Comparison of ENCODE assay signal across 16 cellular contexts in genomic region chr11:72983560-72983959, GRCh38.
A peak's percentile ranks its signal among the peaks of the same experiment; 100 is the strongest.
DNase-seq lines count a peak whose midpoint lies in the region; ATAC-seq, FAIRE-seq and TF ChIP-seq lines count a peak whose summit lies in the region.
"Had no signal": no experiment of that assay in that cellular context is flagged by ENCODE, and none has a peak within 500 bp of the region (broad histone marks: within the 10 kb centered on the region; RNA-seq: fewer than 3 reads in every experiment).

No MANE protein-coding gene starts in this region.

- H3K27ac ChIP-seq in K562 (ENCODE audit: extremely low read depth, low read depth, low read length) (no peak overlapping the region), small intestine (ENCODE audit: low read depth in 1 of 2, low read length in 1 of 2) (no peak overlapping the region)
- H3K27ac ChIP-seq: BLaER1, GM23248 had no signal

- TF ChIP-seq EP300 in K562 (IDR thresholded peaks at IDR 0.05; ENCODE audit: low read length): no peak

- no peak overlapping the region for H3K4me3 ChIP-seq in K562
- H3K4me3 ChIP-seq in small intestine (ENCODE audit: low read depth in 1 of 2, low read length in 2 of 2): no peak overlapping the region
- H3K4me3 ChIP-seq: BLaER1, GM23248, HAP-1 had no signal

- H3K4me2 ChIP-seq in K562 (ENCODE audit: insufficient read depth, low read length): no peak overlapping the region
- H3K4me2 ChIP-seq: BLaER1 had no signal

- H3K9me3 Mint-ChIP-seq in activated CD4-positive, alpha-beta T cell treated with anti-CD3 and anti-CD28 coated beads for 36 hours (ENCODE audit: low read depth): no peaks in the 10 kb centered on the region
- H3K9me3 Mint-ChIP-seq in activated CD4-positive, alpha-beta T cell treated with anti-CD3 and anti-CD28 coated beads, Interleukin-2, amount 10 ng/mL, durations not matched to agents 24 days and 14 days: peaks cover 1% of the 10 kb centered on the region
- H3K9me3 Mint-ChIP-seq: CD4-positive, alpha-beta memory T cell had no signal

- 95% methylated on average over 2 of the region's 2 CpGs for WGBS in K562 (ENCODE audit: insufficient coverage, low coverage, missing lambda C conversion rate)
- 91 to 92% (median 91%) methylated on average over 2 of the region's 2 CpGs for WGBS in small intestine, 3 donors

- BruUV-seq in K562 (replicated peaks; lab: Mats Ljungman, UMichigan): no TSS peak

- ATAC-seq in activated CD4-positive, alpha-beta T cell treated with anti-CD3 and anti-CD28 coated beads for 36 hours: peak; percentile 26
- ATAC-seq in K562 (no peak), GM19455 (IDR thresholded peaks at IDR 0.05; ENCODE audit: unreplicated experiment) (no peak)

- H2AFZ ChIP-seq in K562 (ENCODE audit: low read depth, low read length): no peak overlapping the region
- H2AFZ ChIP-seq: GM23248 had no signal

- no peak overlapping the region for H3K27ac Mint-ChIP-seq in activated CD4-positive, alpha-beta T cell treated with anti-CD3 and anti-CD28 coated beads for 36 hours
- no peak overlapping the region for H3K27ac Mint-ChIP-seq in activated CD4-positive, alpha-beta T cell treated with anti-CD3 and anti-CD28 coated beads, Interleukin-2, amount 10 ng/mL, durations not matched to agents 24 days and 14 days
- H3K27ac Mint-ChIP-seq: CD14-positive monocyte; CD4-positive, alpha-beta memory T cell had no signal

- peaks cover 23% of the 10 kb centered on the region for H3K36me3 Mint-ChIP-seq in activated CD4-positive, alpha-beta T cell treated with anti-CD3 and anti-CD28 coated beads for 36 hours (ENCODE audit: low read depth)
- H3K36me3 Mint-ChIP-seq in activated CD4-positive, alpha-beta T cell treated with anti-CD3 and anti-CD28 coated beads, Interleukin-2, amount 10 ng/mL, durations not matched to agents 24 days and 14 days (ENCODE audit: low read depth): peaks cover 34% of the 10 kb centered on the region

- H3K79me2 ChIP-seq in K562 (ENCODE audit: control insufficient read depth, insufficient read depth, low read length): no peaks in the 10 kb centered on the region

- intact Hi-C loops in activated CD4-positive, alpha-beta T cell treated with anti-CD3 and anti-CD28 coated beads for 36 hours (cut with DNase I, micrococcal nuclease): no loop called here
- intact Hi-C loops in activated CD4-positive, alpha-beta T cell treated with anti-CD3 and anti-CD28 coated beads, Interleukin-2, amount 10 ng/mL, durations not matched to agents 24 days and 14 days (cut with micrococcal nuclease): no loop called here
- intact Hi-C loops in K562 (cut with micrococcal nuclease): no loop called here

- no peak overlapping the region for H3K4me3 Mint-ChIP-seq in activated CD4-positive, alpha-beta T cell treated with anti-CD3 and anti-CD28 coated beads for 36 hours
- no peak overlapping the region for H3K4me3 Mint-ChIP-seq in activated CD4-positive, alpha-beta T cell treated with anti-CD3 and anti-CD28 coated beads, Interleukin-2, amount 10 ng/mL, durations not matched to agents 24 days and 14 days
- H3K4me3 Mint-ChIP-seq: CD14-positive monocyte; CD4-positive, alpha-beta memory T cell had no signal

- TF ChIP-seq RAD21 in K562 (CRISPR knock-in tag; conservative IDR thresholded peaks at IDR 0.05 in 1 of 2, IDR thresholded peaks at IDR 0.05 in 1 of 2): no peak

- peaks cover 12% of the 10 kb centered on the region for H3K4me1 Mint-ChIP-seq in activated CD4-positive, alpha-beta T cell treated with anti-CD3 and anti-CD28 coated beads for 36 hours
- peaks cover 6% of the 10 kb centered on the region for H3K4me1 Mint-ChIP-seq in activated CD4-positive, alpha-beta T cell treated with anti-CD3 and anti-CD28 coated beads, Interleukin-2, amount 10 ng/mL, durations not matched to agents 24 days and 14 days

- POLR2A ChIA-PET in activated CD4-positive, alpha-beta T cell treated with anti-CD3 and anti-CD28 coated beads for 36 hours (lab: Charles Lee): interaction anchor here (0.5 kb wide), 1 partner anchor 928 kb away, joined by 3 read pairs; no protein-coding TSS in a partner anchor
- POLR2A ChIA-PET in K562 (lab: Yijun Ruan, JAX): no interaction called here

- TF ChIP-seq POLR2A in K562 (conservative IDR thresholded peaks at IDR 0.05): no peak

- in situ Hi-C loops in K562 (cut with MboI): no loop called here

- H3K36me3 ChIP-seq in K562 (ENCODE audit: control insufficient read depth, insufficient read depth, low read length): 0 out of 3 replicates have a peak, but pooled peaks cover 2% of the 10 kb centered on the region
- no peaks in the 10 kb centered on the region for H3K36me3 ChIP-seq in small intestine (ENCODE audit: control insufficient read depth in 2 of 2, insufficient read depth in 2 of 2, low read length in 2 of 2)
- H3K36me3 ChIP-seq: HAP-1 had no signal

- DNase-seq in activated CD4-positive, alpha-beta T cell treated with anti-CD3 and anti-CD28 coated beads for 36 hours: no peak
- DNase-seq in activated CD4-positive, alpha-beta T cell treated with anti-CD3 and anti-CD28 coated beads, Interleukin-2, amount 10 ng/mL, durations not matched to agents 24 days and 14 days: no peak
- DNase-seq in K562 (ENCODE audit: extremely low read depth in 1 of 4, low spot score in 3 of 4): no peak
- DNase-seq in small intestine: no peak
- no peak for DNase-seq in DMS79 (lab: John Stamatoyannopoulos, UW)
- no peak for DNase-seq in GF-D8 (lab: John Stamatoyannopoulos, UW)
- DNase-seq: 8988T; CD4-positive, alpha-beta memory T cell; DND-41; EL; GM23248 had no signal

- H3K4me1 ChIP-seq in K562 (replicated peaks in 1 of 2; ENCODE audit: control insufficient read depth in 2 of 2, insufficient read depth in 2 of 2, low read length in 2 of 2) (no peaks in the 10 kb centered on the region), small intestine (ENCODE audit: control insufficient read depth in 2 of 2, insufficient read depth in 1 of 2, low read depth in 1 of 2, low read length in 1 of 2) (no peaks in the 10 kb centered on the region)
- H3K4me1 ChIP-seq: BLaER1, HAP-1 had no signal

- H3K27me3 Mint-ChIP-seq in activated CD4-positive, alpha-beta T cell treated with anti-CD3 and anti-CD28 coated beads for 36 hours: no peaks in the 10 kb centered on the region
- H3K27me3 Mint-ChIP-seq in activated CD4-positive, alpha-beta T cell treated with anti-CD3 and anti-CD28 coated beads, Interleukin-2, amount 10 ng/mL, durations not matched to agents 24 days and 14 days: no peaks in the 10 kb centered on the region
- H3K27me3 Mint-ChIP-seq: CD4-positive, alpha-beta memory T cell had no signal

- H3K9ac ChIP-seq in K562 (ENCODE audit: insufficient read depth in 1 of 2, low read depth in 2 of 2, low read length in 2 of 2): no peak overlapping the region
- H3K9ac ChIP-seq: BLaER1, GM23248 had no signal

- H3K9me3 ChIP-seq in K562 (replicated peaks; ENCODE audit: control insufficient read depth, insufficient read depth, low read depth, low read length) (no peaks in the 10 kb centered on the region), small intestine (ENCODE audit: control insufficient read depth, low read depth) (no peaks in the 10 kb centered on the region)
- H3K9me3 ChIP-seq: HAP-1 had no signal

- CTCF ChIA-PET in activated CD4-positive, alpha-beta T cell treated with anti-CD3 and anti-CD28 coated beads for 36 hours (lab: Charles Lee): interaction anchor here (0.7 to 2.0 kb wide), 4 partner anchors 12 to 1921 kb away, joined by 3 to 4 read pairs (median 3); no protein-coding TSS in a partner anchor
- CTCF ChIA-PET in K562 (lab: Yijun Ruan, JAX; ENCODE audit: low intra/inter-chr PET ratio): no interaction called here

- H4K20me1 ChIP-seq in K562 (replicated peaks; ENCODE audit: control insufficient read depth, insufficient read depth, low read length): no peaks in the 10 kb centered on the region
- H4K20me1 ChIP-seq: BLaER1 had no signal

- H3K27me3 ChIP-seq in K562 (ENCODE audit: control insufficient read depth in 2 of 2, insufficient read depth in 2 of 2, low read length in 2 of 2) (no peaks in the 10 kb centered on the region), small intestine (ENCODE audit: control insufficient read depth in 2 of 2, insufficient read depth in 2 of 2, low read length in 2 of 2) (no peaks in the 10 kb centered on the region)
- H3K27me3 ChIP-seq: BLaER1 had no signal

- TF ChIP-seq CTCF in K562 (IDR thresholded peaks at IDR 0.05 in 2 of 3, conservative IDR thresholded peaks at IDR 0.05 in 1 of 3; ENCODE audit: insufficient read depth in 2 of 3, low read depth in 1 of 3, low read length in 3 of 3): no peak

- FAIRE-seq in K562 (lab: Jason Lieb, UNC) (peak; percentile 44), small intestine (lab: Jason Lieb, UNC) (peak; percentile 15)
- FAIRE-seq: GM19239 had no signal

- no peaks in the 10 kb centered on the region for H3K9me1 ChIP-seq in K562 (ENCODE audit: control insufficient read depth, insufficient read depth, low read length)

TF ChIP-seq in K562, 482 proteins besides CTCF, POLR2A, EP300 and RAD21:
- TF ChIP-seq ELF4 (CRISPR knock-in tag; IDR thresholded peaks at IDR 0.05): no peak
- no peak for TF ChIP-seq ZNF175 (CRISPR knock-in tag; IDR thresholded peaks at IDR 0.05; ENCODE audit: low read depth)
- TF ChIP-seq MTF1 (CRISPR knock-in tag; IDR thresholded peaks at IDR 0.05; ENCODE audit: borderline replicate concordance): no peak
- TF ChIP-seq ZNF57 (CRISPR knock-in tag; IDR thresholded peaks at IDR 0.05): no peak
- no peak for TF ChIP-seq GABPB1 (CRISPR knock-in tag; IDR thresholded peaks at IDR 0.05)
- no peak for TF ChIP-seq FOXM1 (IDR thresholded peaks at IDR 0.05; ENCODE audit: low read depth)
- no peak for TF ChIP-seq FOXM1 (CRISPR knock-in tag; IDR thresholded peaks at IDR 0.05; ENCODE audit: low read depth)
- TF ChIP-seq BCL6 (CRISPR knock-in tag; IDR thresholded peaks at IDR 0.05): no peak
- no peak for TF ChIP-seq JUNB (CRISPR knock-in tag; conservative IDR thresholded peaks at IDR 0.05)
- no peak for TF ChIP-seq SP2 (IDR thresholded peaks at IDR 0.05; ENCODE audit: extremely low read depth, low read depth, low read length, poor library complexity, severe bottlenecking)
- TF ChIP-seq ZNF76 (CRISPR knock-in tag; IDR thresholded peaks at IDR 0.05; ENCODE audit: borderline replicate concordance): no peak
- no peak for TF ChIP-seq ZNF224 (CRISPR knock-in tag; IDR thresholded peaks at IDR 0.05)
- TF ChIP-seq TRIM28 (IDR thresholded peaks at IDR 0.05): no peak
